Comparison of ENCODE assay signal across 8 cellular contexts in the genomic region with DNA sequence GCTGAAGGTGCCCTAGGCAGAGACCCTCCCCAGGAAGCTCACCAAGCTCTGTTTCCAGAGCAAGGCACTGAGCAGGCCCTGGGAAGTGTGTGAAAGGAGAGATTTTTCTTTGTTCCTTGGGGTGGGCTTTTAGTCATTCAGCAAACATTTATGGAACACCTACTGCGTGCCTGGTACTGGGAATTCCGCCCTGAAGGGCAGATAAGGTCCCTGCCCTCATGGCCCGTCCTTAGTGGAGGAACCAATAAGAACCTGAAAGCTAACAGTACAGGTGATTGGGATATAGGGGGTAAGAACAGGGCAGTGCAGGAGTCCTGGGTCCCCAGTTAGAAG. TPM values are rescaled to one million over a fixed set of nuclear protein-coding genes. Genes with fewer than 3 reads are reported as not detected.
DNase-seq lines count a peak whose midpoint lies in the region; ATAC-seq, FAIRE-seq and TF ChIP-seq lines count a peak whose summit lies in the region.

No MANE protein-coding gene starts in this region.

- intact Hi-C loops in A673 (cut with micrococcal nuclease; ENCODE audit: unreplicated experiment): no loop called here
- intact Hi-C loops in mucosa of descending colon (cut with DNase I, micrococcal nuclease): no loop called here

- POLR2A ChIA-PET in A673 (lab: Charles Lee; ENCODE audit: low non-redundant PET): no interaction called here

- H3K36me3 ChIP-seq in A673 (ENCODE audit: insufficient read depth, low read length, poor library complexity, severe bottlenecking) (no peaks in the 10 kb centered on the region), HUES64 (ENCODE audit: insufficient read depth, low read length) (no peaks in the 10 kb centered on the region), bronchial epithelial cell (ENCODE audit: control insufficient read depth, insufficient read depth, low read length) (peaks cover 7% of the 10 kb centered on the region), mucosa of descending colon (ENCODE audit: low read depth) (no peaks in the 10 kb centered on the region)

- peak overlapping the region; percentile 80 for H3K4me3 ChIP-seq in A673 (ENCODE audit: low read depth, low read length, poor library complexity, severe bottlenecking)
- H3K4me3 ChIP-seq in HUES64 (ENCODE audit: low read length): peak overlapping the region; percentile 90
- H3K4me3 ChIP-seq in bronchial epithelial cell (ENCODE audit: low read depth, low read length): peak overlapping the region; percentile 62
- peak overlapping the region; percentile 42 for H3K4me3 ChIP-seq in mucosa of descending colon

- CTCF ChIA-PET in A673 (lab: Charles Lee): no interaction called here

- H3K4me1 ChIP-seq in A673 (ENCODE audit: insufficient read depth, low read length, poor library complexity, severe bottlenecking) (peaks cover 11% of the 10 kb centered on the region), HUES64 (ENCODE audit: insufficient read depth, low read length) (peaks cover 5% of the 10 kb centered on the region), mucosa of descending colon (ENCODE audit: low read depth) (peaks cover 20% of the 10 kb centered on the region)

- BruUV-seq in A673 (replicated peaks; lab: Mats Ljungman, UMichigan): no TSS peak

- FAIRE-seq in bronchial epithelial cell (lab: Jason Lieb, UNC): no peak

- H3K9ac ChIP-seq in HUES64 (ENCODE audit: low read depth, low read length): peak overlapping the region; percentile 91

- no peaks in the 10 kb centered on the region for H3K27me3 ChIP-seq in A673 (replicated peaks; ENCODE audit: insufficient read depth, low read depth, low read length, poor library complexity)
- no peaks in the 10 kb centered on the region for H3K27me3 ChIP-seq in HUES64 (ENCODE audit: insufficient read depth, low read length)
- H3K27me3 ChIP-seq in bronchial epithelial cell (ENCODE audit: control insufficient read depth, insufficient read depth, low read length): no peaks in the 10 kb centered on the region

- WGBS in HUES64: 46% methylated on average over 3 of the region's 3 CpGs

- peak overlapping the region; percentile 78 for H3K27ac ChIP-seq in A673 (ENCODE audit: low read depth, low read length, poor library complexity, severe bottlenecking)
- H3K27ac ChIP-seq in HUES64 (ENCODE audit: low read depth, low read length): peak overlapping the region; percentile 92

- ATAC-seq in mucosa of descending colon (peak; percentile 1), HG03457 (IDR thresholded peaks at IDR 0.05; ENCODE audit: unreplicated experiment) (no peak), HG02798 (IDR thresholded peaks at IDR 0.05; ENCODE audit: poor library complexity, unreplicated experiment) (no peak)

- H3K9me3 ChIP-seq in A673 (ENCODE audit: low read depth, low read length, poor library complexity, severe bottlenecking) (no peaks in the 10 kb centered on the region), HUES64 (ENCODE audit: insufficient read depth, low read depth, low read length) (no peaks in the 10 kb centered on the region), mucosa of descending colon (no peaks in the 10 kb centered on the region)

- DNase-seq in A673 (ENCODE audit: low spot score): no peak
- peak; percentile 48 for DNase-seq in bronchial epithelial cell (ENCODE audit: low read depth)
- DNase-seq in mucosa of descending colon: no peak
- DNase-seq in stimulated activated naive CD4-positive, alpha-beta T cell (lab: John Stamatoyannopoulos, UW): no peak
- no peak for DNase-seq in iPS-NIHi7 (ENCODE audit: extremely low spot score)

- TF ChIP-seq CTCF in A673 (conservative IDR thresholded peaks at IDR 0.05; ENCODE audit: low read depth, low read length) (no peak), bronchial epithelial cell (IDR thresholded peaks at IDR 0.05; ENCODE audit: insufficient read depth, low read length, severe bottlenecking) (no peak), mucosa of descending colon (IDR thresholded peaks at IDR 0.05) (no peak)

RNA-seq across cellular contexts. Expression of a gene that starts 3.9 kb away (rescaled TPM):
- total RNA-seq in A673 (2021) (36.0 and 40.3 TPM in 2 replicates), bronchial epithelial cell (38.2 and 48.9 TPM in 2 replicates), mucosa of descending colon (10 to 100 TPM; 44.7 to 82.2 (median 60.9) TPM)
- 26.9 TPM for polyA plus RNA-seq in HUES64 (2013, experiment 1 of 2)
- 45.5 TPM for polyA plus RNA-seq in HUES64 (2013, experiment 2 of 2)

RNA-seq across cellular contexts. Expression of a gene that starts 10.0 kb away (rescaled TPM):
- total RNA-seq in A673 (2021) (not detected in 2 replicates), bronchial epithelial cell (not detected in 2 replicates), mucosa of descending colon (1 to 10 TPM in 2 of 3 donors, under 1 TPM in 1; 0.95 to 1.9 (median 1.2) TPM)
- polyA plus RNA-seq in HUES64 (2013, experiment 1 of 2): not detected
- polyA plus RNA-seq in HUES64 (2013, experiment 2 of 2): not detected

RNA-seq across cellular contexts. Expression of a gene that starts 12.6 kb away (rescaled TPM):
- total RNA-seq in A673 (2021) (not detected in 2 replicates), bronchial epithelial cell (not detected in 2 replicates), mucosa of descending colon (not detected)
- not detected for polyA plus RNA-seq in HUES64 (2013, experiment 1 of 2)
- polyA plus RNA-seq in HUES64 (2013, experiment 2 of 2): not detected

RNA-seq across cellular contexts. Expression of a gene that starts 17.7 kb away (rescaled TPM):
- total RNA-seq in A673 (2021) (66.0 and 77.9 TPM in 2 replicates), bronchial epithelial cell (51.6 and 85.3 TPM in 2 replicates), mucosa of descending colon (10 to 100 TPM; 33.7 to 84.9 (median 52.2) TPM)
- 18.9 TPM for polyA plus RNA-seq in HUES64 (2013, experiment 1 of 2)
- 22.9 TPM for polyA plus RNA-seq in HUES64 (2013, experiment 2 of 2)

RNA-seq across cellular contexts. Expression of a gene that starts 21.9 kb away (rescaled TPM):
- total RNA-seq in A673 (2021) (92.5 and 96.6 TPM in 2 replicates), bronchial epithelial cell (105 and 133 TPM in 2 replicates), mucosa of descending colon (100 to 1,000 TPM; 133 to 240 (median 184) TPM)
- polyA plus RNA-seq in HUES64 (2013, experiment 1 of 2): 56.4 TPM
- polyA plus RNA-seq in HUES64 (2013, experiment 2 of 2): 60.1 TPM
